ENCODE assay signal across 1 cellular context in genomic region chr17:64661981-64662773, GRCh38.
TF ChIP-seq lines count a peak whose summit lies in the region.

SMURF2 (minus strand) TSS chr17:64662307; CDS start chr17:64661880, 427 bp downstream.

TF ChIP-seq in HepG2, 621 proteins besides CTCF, POLR2A, EP300 and RAD21 (continued from another document and continues in another):
- TF ChIP-seq, protein P1, sequence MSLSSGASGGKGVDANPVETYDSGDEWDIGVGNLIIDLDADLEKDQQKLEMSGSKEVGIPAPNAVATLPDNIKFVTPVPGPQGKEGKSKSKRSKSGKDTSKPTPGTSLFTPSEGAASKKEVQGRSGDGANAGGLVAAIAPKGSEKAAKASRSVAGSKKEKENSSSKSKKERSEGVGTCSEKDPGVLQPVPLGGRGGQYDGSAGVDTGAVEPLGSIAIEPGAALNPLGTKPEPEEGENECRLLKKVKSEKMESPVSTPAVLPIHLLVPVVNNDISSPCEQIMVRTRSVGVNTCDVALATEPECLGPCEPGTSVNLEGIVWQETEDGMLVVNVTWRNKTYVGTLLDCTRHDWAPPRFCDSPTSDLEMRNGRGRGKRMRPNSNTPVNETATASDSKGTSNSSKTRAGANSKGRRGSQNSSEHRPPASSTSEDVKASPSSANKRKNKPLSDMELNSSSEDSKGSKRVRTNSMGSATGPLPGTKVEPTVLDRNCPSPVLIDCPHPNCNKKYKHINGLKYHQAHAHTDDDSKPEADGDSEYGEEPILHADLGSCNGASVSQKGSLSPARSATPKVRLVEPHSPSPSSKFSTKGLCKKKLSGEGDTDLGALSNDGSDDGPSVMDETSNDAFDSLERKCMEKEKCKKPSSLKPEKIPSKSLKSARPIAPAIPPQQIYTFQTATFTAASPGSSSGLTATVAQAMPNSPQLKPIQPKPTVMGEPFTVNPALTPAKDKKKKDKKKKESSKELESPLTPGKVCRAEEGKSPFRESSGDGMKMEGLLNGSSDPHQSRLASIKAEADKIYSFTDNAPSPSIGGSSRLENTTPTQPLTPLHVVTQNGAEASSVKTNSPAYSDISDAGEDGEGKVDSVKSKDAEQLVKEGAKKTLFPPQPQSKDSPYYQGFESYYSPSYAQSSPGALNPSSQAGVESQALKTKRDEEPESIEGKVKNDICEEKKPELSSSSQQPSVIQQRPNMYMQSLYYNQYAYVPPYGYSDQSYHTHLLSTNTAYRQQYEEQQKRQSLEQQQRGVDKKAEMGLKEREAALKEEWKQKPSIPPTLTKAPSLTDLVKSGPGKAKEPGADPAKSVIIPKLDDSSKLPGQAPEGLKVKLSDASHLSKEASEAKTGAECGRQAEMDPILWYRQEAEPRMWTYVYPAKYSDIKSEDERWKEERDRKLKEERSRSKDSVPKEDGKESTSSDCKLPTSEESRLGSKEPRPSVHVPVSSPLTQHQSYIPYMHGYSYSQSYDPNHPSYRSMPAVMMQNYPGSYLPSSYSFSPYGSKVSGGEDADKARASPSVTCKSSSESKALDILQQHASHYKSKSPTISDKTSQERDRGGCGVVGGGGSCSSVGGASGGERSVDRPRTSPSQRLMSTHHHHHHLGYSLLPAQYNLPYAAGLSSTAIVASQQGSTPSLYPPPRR (CRISPR knock-in tag; IDR thresholded peaks at IDR 0.05; ENCODE audit: borderline replicate concordance) = no peak
- TF ChIP-seq ETS1 (CRISPR knock-in tag; IDR thresholded peaks at IDR 0.05) (no peak), ZNF720 (CRISPR knock-in tag; IDR thresholded peaks at IDR 0.05) (no peak), ATF1 (CRISPR knock-in tag; IDR thresholded peaks at IDR 0.05) (no peak), ZNF30 (CRISPR knock-in tag; IDR thresholded peaks at IDR 0.05) (no peak), NFRKB (IDR thresholded peaks at IDR 0.05) (no peak), ZNF841 (CRISPR knock-in tag; IDR thresholded peaks at IDR 0.05; ENCODE audit: borderline replicate concordance) (no peak), MBD4 (IDR thresholded peaks at IDR 0.05; ENCODE audit: borderline replicate concordance, low read length) (no peak), TFDP2 (CRISPR knock-in tag; IDR thresholded peaks at IDR 0.05) (peak; percentile 14; the same call in 1 of the 2 replicates), SP4 (CRISPR knock-in tag; IDR thresholded peaks at IDR 0.05) (peak; percentile 71), ERF (CRISPR knock-in tag; IDR thresholded peaks at IDR 0.05) (no peak; the same call in 1 of the 2 replicates), SALL2 (CRISPR knock-in tag; IDR thresholded peaks at IDR 0.05) (peak; percentile 57; the same call in 1 of the 2 replicates), KMT2A (CRISPR knock-in tag; IDR thresholded peaks at IDR 0.05) (0 out of 2 replicates have a peak, but pooled peaks have one; percentile 33), PCBP1 (IDR thresholded peaks at IDR 0.05; ENCODE audit: borderline replicate concordance, low read depth, low read length) (no peak), ZNF552 (CRISPR knock-in tag; IDR thresholded peaks at IDR 0.05; ENCODE audit: borderline replicate concordance) (no peak), AGO2 (optimal IDR thresholded peaks at IDR 0.05; ENCODE audit: low read depth, low read length) (peak; percentile 44), U2AF1 (optimal IDR thresholded peaks at IDR 0.05; ENCODE audit: low read depth, low read length) (no peak), ZNF24 (IDR thresholded peaks at IDR 0.05) (peak; percentile 35; the same call in 1 of the 2 replicates), ISL2 (CRISPR knock-in tag; IDR thresholded peaks at IDR 0.05) (peak; percentile 67), HDAC6 (IDR thresholded peaks at IDR 0.05; ENCODE audit: low read depth, low read length) (no peak), TBP (CRISPR knock-in tag; IDR thresholded peaks at IDR 0.05) (no peak), ZNF766 (CRISPR knock-in tag; IDR thresholded peaks at IDR 0.05; ENCODE audit: borderline replicate concordance) (0 out of 2 replicates have a peak, but pooled peaks have one; percentile 49), DMTF1 (CRISPR knock-in tag; IDR thresholded peaks at IDR 0.05) (no peak), STAG1 (CRISPR knock-in tag; IDR thresholded peaks at IDR 0.05) (no peak), ZSCAN12 (CRISPR knock-in tag; IDR thresholded peaks at IDR 0.05) (no peak), SNRNP70 (IDR thresholded peaks at IDR 0.05; ENCODE audit: low read depth, low read length) (no peak), USF2 (IDR thresholded peaks at IDR 0.05; ENCODE audit: low read depth, low read length) (no peak), USF2 (CRISPR knock-in tag; IDR thresholded peaks at IDR 0.05; ENCODE audit: borderline replicate concordance) (no peak), ZNF136 (CRISPR knock-in tag; IDR thresholded peaks at IDR 0.05; ENCODE audit: low read depth) (no peak), THRA (CRISPR knock-in tag; IDR thresholded peaks at IDR 0.05; ENCODE audit: borderline replicate concordance) (0 out of 2 replicates have a peak, but pooled peaks have one; percentile 12)
- TF ChIP-seq, protein P2, sequence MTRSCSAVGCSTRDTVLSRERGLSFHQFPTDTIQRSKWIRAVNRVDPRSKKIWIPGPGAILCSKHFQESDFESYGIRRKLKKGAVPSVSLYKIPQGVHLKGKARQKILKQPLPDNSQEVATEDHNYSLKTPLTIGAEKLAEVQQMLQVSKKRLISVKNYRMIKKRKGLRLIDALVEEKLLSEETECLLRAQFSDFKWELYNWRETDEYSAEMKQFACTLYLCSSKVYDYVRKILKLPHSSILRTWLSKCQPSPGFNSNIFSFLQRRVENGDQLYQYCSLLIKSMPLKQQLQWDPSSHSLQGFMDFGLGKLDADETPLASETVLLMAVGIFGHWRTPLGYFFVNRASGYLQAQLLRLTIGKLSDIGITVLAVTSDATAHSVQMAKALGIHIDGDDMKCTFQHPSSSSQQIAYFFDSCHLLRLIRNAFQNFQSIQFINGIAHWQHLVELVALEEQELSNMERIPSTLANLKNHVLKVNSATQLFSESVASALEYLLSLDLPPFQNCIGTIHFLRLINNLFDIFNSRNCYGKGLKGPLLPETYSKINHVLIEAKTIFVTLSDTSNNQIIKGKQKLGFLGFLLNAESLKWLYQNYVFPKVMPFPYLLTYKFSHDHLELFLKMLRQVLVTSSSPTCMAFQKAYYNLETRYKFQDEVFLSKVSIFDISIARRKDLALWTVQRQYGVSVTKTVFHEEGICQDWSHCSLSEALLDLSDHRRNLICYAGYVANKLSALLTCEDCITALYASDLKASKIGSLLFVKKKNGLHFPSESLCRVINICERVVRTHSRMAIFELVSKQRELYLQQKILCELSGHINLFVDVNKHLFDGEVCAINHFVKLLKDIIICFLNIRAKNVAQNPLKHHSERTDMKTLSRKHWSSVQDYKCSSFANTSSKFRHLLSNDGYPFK (CRISPR knock-in tag; IDR thresholded peaks at IDR 0.05; ENCODE audit: borderline replicate concordance) = no peak
- TF ChIP-seq, protein P3, sequence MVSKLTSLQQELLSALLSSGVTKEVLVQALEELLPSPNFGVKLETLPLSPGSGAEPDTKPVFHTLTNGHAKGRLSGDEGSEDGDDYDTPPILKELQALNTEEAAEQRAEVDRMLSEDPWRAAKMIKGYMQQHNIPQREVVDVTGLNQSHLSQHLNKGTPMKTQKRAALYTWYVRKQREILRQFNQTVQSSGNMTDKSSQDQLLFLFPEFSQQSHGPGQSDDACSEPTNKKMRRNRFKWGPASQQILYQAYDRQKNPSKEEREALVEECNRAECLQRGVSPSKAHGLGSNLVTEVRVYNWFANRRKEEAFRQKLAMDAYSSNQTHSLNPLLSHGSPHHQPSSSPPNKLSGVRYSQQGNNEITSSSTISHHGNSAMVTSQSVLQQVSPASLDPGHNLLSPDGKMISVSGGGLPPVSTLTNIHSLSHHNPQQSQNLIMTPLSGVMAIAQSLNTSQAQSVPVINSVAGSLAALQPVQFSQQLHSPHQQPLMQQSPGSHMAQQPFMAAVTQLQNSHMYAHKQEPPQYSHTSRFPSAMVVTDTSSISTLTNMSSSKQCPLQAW (CRISPR knock-in tag; IDR thresholded peaks at IDR 0.05) = no peak
- TF ChIP-seq, protein P4, sequence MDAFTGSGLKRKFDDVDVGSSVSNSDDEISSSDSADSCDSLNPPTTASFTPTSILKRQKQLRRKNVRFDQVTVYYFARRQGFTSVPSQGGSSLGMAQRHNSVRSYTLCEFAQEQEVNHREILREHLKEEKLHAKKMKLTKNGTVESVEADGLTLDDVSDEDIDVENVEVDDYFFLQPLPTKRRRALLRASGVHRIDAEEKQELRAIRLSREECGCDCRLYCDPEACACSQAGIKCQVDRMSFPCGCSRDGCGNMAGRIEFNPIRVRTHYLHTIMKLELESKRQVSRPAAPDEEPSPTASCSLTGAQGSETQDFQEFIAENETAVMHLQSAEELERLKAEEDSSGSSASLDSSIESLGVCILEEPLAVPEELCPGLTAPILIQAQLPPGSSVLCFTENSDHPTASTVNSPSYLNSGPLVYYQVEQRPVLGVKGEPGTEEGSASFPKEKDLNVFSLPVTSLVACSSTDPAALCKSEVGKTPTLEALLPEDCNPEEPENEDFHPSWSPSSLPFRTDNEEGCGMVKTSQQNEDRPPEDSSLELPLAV (CRISPR knock-in tag; conservative IDR thresholded peaks at IDR 0.05; ENCODE audit: low read depth) = no peak
- TF ChIP-seq, protein P5, sequence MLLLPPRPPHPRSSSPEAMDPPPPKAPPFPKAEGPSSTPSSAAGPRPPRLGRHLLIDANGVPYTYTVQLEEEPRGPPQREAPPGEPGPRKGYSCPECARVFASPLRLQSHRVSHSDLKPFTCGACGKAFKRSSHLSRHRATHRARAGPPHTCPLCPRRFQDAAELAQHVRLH (CRISPR knock-in tag; IDR thresholded peaks at IDR 0.05; ENCODE audit: borderline replicate concordance, low read depth) = peak; percentile 53; the same call in 1 of the 2 replicates
- TF ChIP-seq, protein P6, sequence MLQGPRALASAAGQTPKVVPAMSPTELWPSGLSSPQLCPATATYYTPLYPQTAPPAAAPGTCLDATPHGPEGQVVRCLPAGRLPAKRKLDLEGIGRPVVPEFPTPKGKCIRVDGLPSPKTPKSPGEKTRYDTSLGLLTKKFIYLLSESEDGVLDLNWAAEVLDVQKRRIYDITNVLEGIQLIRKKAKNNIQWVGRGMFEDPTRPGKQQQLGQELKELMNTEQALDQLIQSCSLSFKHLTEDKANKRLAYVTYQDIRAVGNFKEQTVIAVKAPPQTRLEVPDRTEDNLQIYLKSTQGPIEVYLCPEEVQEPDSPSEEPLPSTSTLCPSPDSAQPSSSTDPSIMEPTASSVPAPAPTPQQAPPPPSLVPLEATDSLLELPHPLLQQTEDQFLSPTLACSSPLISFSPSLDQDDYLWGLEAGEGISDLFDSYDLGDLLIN (CRISPR knock-in tag; IDR thresholded peaks at IDR 0.05; ENCODE audit: borderline replicate concordance) = 0 out of 2 replicates have a peak, but pooled peaks have one; percentile 40
